8 cellular contexts compared by ENCODE assay signal in the genomic region with DNA sequence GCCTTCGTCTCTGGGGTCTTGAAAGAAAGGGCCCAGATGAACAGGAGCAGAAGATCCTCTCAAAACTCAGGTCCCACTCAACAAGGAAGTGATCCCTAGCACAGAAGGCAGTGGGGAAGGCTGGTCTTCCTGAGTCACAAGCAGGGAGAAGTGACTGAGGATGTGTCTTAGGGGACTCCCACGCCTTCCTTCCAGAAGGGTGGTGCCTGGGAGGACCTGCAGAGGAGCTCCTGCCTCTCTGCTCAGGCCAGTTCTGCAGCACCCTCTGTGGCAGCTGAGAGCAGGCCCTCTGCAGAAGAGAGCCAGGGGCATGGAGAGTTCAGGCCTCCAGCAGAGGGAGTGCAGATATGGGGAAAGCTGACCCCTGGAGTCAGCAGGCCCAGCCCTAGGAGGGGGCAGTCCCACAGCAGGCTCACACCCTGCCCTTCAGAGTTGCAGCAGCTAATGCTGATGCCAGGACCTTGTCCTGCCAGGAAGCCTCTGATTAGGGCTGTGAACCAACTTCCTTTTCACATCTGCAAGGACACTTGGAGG.
DNase-seq lines count a peak whose midpoint lies in the region; ATAC-seq and TF ChIP-seq lines count a peak whose summit lies in the region.
"Not testable (repeated sequence)": the region's sequence is repeated elsewhere in the genome, so short reads cannot be mapped to it uniquely, and the experiment has no call there.

No MANE protein-coding gene starts in this region.

- H3K4me1 Mint-ChIP-seq in activated naive CD4-positive, alpha-beta T cell treated with anti-CD3 and anti-CD28 coated beads, Interleukin-2, amount 10 ng/mL, durations not matched to agents 7 days and 5 days: peaks cover 54% of the 10 kb centered on the region
- H3K4me1 Mint-ChIP-seq in type B pancreatic cell (ENCODE audit: unreplicated experiment): peaks cover 16% of the 10 kb centered on the region

- not testable (repeated sequence) for H3K9me3 Mint-ChIP-seq in activated naive CD4-positive, alpha-beta T cell treated with anti-CD3 and anti-CD28 coated beads, Interleukin-2, amount 10 ng/mL, durations not matched to agents 7 days and 5 days; type B pancreatic cell

- H3K36me3 ChIP-seq in mucosa of descending colon (ENCODE audit: low read depth): not testable (repeated sequence)

- in situ Hi-C loops in KBM-7 (cut with MboI; ENCODE audit: low pct_unique_long_range_greater_than_20kb, low sequenced_read_pairs): loop anchor here (25.0 kb wide), 2 partner anchors 229 to 429 kb away; a partner anchor contains a TSS

- not testable (repeated sequence) for H3K36me3 Mint-ChIP-seq in activated naive CD4-positive, alpha-beta T cell treated with anti-CD3 and anti-CD28 coated beads, Interleukin-2, amount 10 ng/mL, durations not matched to agents 7 days and 5 days; type B pancreatic cell

- CTCF ChIA-PET in activated naive CD4-positive, alpha-beta T cell treated with anti-CD3 and anti-CD28 coated beads, Interleukin-2, amount 10 ng/mL, durations not matched to agents 7 days and 5 days (lab: Charles Lee): interaction anchor here (1.0 to 2.5 kb wide), 2 partner anchors 10 to 125 kb away, joined by 4 to 12 read pairs; no protein-coding TSS in a partner anchor

- DNase-seq in Daoy (ENCODE audit: low read depth) (peak; percentile 57), KBM-7 (peak; percentile 91), SIG-M5 treated with dmso at 0.1 percent for 504 hours (lab: John Stamatoyannopoulos, UW; ENCODE audit: unreplicated experiment) (peak; percentile 77), fibroblast of the aortic adventitia (ENCODE audit: low read depth) (peak; percentile 41), mucosa of descending colon (peak in 1 of 3 donors; percentile 31)
- not testable (repeated sequence) for DNase-seq in activated naive CD4-positive, alpha-beta T cell treated with anti-CD3 and anti-CD28 coated beads, Interleukin-2, amount 10 ng/mL, durations not matched to agents 7 days and 5 days; type B pancreatic cell (ENCODE audit: extremely low spot score, unreplicated experiment)

- not testable (repeated sequence) for H3K4me3 Mint-ChIP-seq in activated naive CD4-positive, alpha-beta T cell treated with anti-CD3 and anti-CD28 coated beads, Interleukin-2, amount 10 ng/mL, durations not matched to agents 7 days and 5 days; type B pancreatic cell

- not testable (repeated sequence) for H3K4me1 ChIP-seq in mucosa of descending colon (ENCODE audit: low read depth)

- H3K4me3 ChIP-seq in fibroblast of the aortic adventitia (ENCODE audit: low read depth, low read length); mucosa of descending colon: not testable (repeated sequence)

- peak overlapping the region; percentile 64 for H3K27ac Mint-ChIP-seq in activated naive CD4-positive, alpha-beta T cell treated with anti-CD3 and anti-CD28 coated beads, Interleukin-2, amount 10 ng/mL, durations not matched to agents 7 days and 5 days
- not testable (repeated sequence) for H3K27ac Mint-ChIP-seq in type B pancreatic cell

- ATAC-seq in GM21619 (IDR thresholded peaks at IDR 0.05; ENCODE audit: unreplicated experiment): peak; percentile 50
- ATAC-seq in mucosa of descending colon: peak; percentile 67

- not testable (repeated sequence) for H3K27me3 Mint-ChIP-seq in activated naive CD4-positive, alpha-beta T cell treated with anti-CD3 and anti-CD28 coated beads, Interleukin-2, amount 10 ng/mL, durations not matched to agents 7 days and 5 days; type B pancreatic cell

- H3K9me3 ChIP-seq in mucosa of descending colon: not testable (repeated sequence)

- TF ChIP-seq CTCF in fibroblast of the aortic adventitia (IDR thresholded peaks at IDR 0.05; ENCODE audit: insufficient read depth, low read length) (peak; percentile 34), type B pancreatic cell (conservative IDR thresholded peaks at IDR 0.05) (peak; percentile 18)
- not testable (repeated sequence) for TF ChIP-seq CTCF in mucosa of descending colon (IDR thresholded peaks at IDR 0.05)

- intact Hi-C loops in mucosa of descending colon (cut with DNase I, micrococcal nuclease): not testable (repeated sequence)
